ENCODE assay signal across 1 cellular context in the genomic region with DNA sequence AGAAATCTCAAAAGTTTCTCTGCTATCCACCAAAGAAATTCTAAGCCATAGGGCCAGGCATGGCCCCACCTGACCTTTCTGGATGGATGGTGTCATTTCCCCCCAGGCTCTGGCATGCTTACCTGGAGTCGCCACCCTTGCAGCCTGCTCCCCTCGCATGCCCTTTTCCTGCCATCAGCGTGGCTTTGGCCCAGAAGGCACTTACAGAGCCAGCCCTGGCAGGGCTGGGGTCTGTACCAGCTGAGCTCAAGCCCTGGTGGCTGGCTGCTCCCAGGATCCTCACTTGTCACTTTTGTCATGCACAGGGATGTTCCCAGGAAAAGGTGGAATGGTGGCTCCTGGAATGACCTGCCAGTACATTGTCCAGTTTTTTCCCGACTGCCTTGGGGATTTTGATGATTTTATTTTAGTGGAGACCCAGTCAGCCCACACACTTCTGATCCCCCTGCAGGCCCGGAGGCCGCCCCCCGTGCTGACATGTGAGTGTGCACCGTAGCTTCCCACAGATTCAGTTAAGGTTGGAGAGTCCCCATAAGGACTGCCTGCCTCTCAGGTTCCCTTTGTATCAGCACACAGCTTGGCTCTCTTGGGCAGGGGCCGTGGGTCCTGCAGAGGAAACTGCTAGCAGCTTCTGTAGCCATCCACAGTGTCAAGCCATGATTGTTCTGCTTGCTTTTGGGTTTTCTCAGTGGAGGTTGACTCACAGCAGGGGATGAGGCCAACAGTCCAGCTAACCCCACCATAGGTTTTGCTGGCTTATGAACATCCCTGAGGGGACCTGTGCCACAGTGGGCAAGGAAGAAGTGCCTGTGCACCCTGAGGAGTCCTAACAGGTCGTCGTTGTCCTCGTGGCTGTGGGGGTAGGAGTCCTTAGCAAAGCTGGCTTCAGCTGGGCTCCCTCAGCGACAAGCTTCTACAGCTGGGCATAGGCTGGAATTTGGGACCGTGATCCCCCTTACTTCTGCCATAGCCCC.
TF ChIP-seq lines count a peak whose summit lies in the region.

No MANE protein-coding gene starts in this region.

TF ChIP-seq in HepG2, 621 proteins besides CTCF, POLR2A, EP300 and RAD21:
- TF ChIP-seq MBNL3 (CRISPR knock-in tag; conservative IDR thresholded peaks at IDR 0.05), result no peak
- TF ChIP-seq ZNF678 (CRISPR knock-in tag; IDR thresholded peaks at IDR 0.05), result no peak
- no peak for TF ChIP-seq KLF13 (CRISPR knock-in tag; IDR thresholded peaks at IDR 0.05)
TF ChIP-seq in HepG2: peak in this region for 0.
